27 cellular contexts compared by ENCODE assay signal in genomic region chr2:241399941-241400922, GRCh38. TPM values are rescaled to one million over a fixed set of nuclear protein-coding genes. Genes with fewer than 3 reads are reported as not detected.
DNase-seq lines count a peak whose midpoint lies in the region; ATAC-seq and TF ChIP-seq lines count a peak whose summit lies in the region.
"Had no signal": no experiment of that assay in that cellular context is flagged by ENCODE, and none has a peak within 500 bp of the region (broad histone marks: within the 10 kb centered on the region; RNA-seq: fewer than 3 reads in every experiment).

No MANE protein-coding gene starts in this region.

- peak; percentile 29 for ATAC-seq in Right ventricle myocardium superior (ENCODE audit: poor library complexity)
- peak; percentile 99 for ATAC-seq in mucosa of descending colon
- no peak for ATAC-seq in GM21576 (IDR thresholded peaks at IDR 0.05; ENCODE audit: unreplicated experiment)
- ATAC-seq: activated naive CD4-positive, alpha-beta T cell treated with anti-CD3 and anti-CD28 coated beads, Interleukin-2, amount 50 U/mL, for 72 hours; naive thymus-derived CD8-positive, alpha-beta T cell; stimulated activated naive B cell treated with anti-CD40 and anti-IgM and Interleukin-4, amounts not matched to agents 10 μg/mL and 1 μg/mL and 100 μg/mL, for 72 hours had no signal

- TF ChIP-seq CTCF in mucosa of descending colon (IDR thresholded peaks at IDR 0.05) (no peak), WERI-Rb-1 (IDR thresholded peaks at IDR 0.05; ENCODE audit: low read depth, low read length) (no peak)

- H3K4me1 ChIP-seq in mucosa of descending colon (ENCODE audit: low read depth): peaks cover 24% of the 10 kb centered on the region
- H3K4me1 ChIP-seq: BLaER1, testis had no signal

- no peak overlapping the region for H3K27ac ChIP-seq in WERI-Rb-1
- H3K27ac ChIP-seq: BLaER1, testis had no signal

- H3K9me3 ChIP-seq in mucosa of descending colon (no peaks in the 10 kb centered on the region), WERI-Rb-1 (ENCODE audit: severe bottlenecking) (no peaks in the 10 kb centered on the region)
- H3K9me3 ChIP-seq: BLaER1, SK-N-SH, testis had no signal

- intact Hi-C loops in Right ventricle myocardium superior (cut with DNase I): no loop called here
- intact Hi-C loops in cardiac septum (cut with DNase I): no loop called here
- intact Hi-C loops in mucosa of descending colon (cut with DNase I, micrococcal nuclease): no loop called here

- no peak overlapping the region for H3K4me3 ChIP-seq in mucosa of descending colon
- H3K4me3 ChIP-seq in WERI-Rb-1 (ENCODE audit: low read depth, low read length): no peak overlapping the region
- H3K4me3 ChIP-seq: BLaER1, testis had no signal

- no peaks in the 10 kb centered on the region for H3K36me3 ChIP-seq in mucosa of descending colon (ENCODE audit: low read depth)
- peaks cover 21% of the 10 kb centered on the region for H3K36me3 ChIP-seq in WERI-Rb-1

- H3K27me3 ChIP-seq in WERI-Rb-1 (ENCODE audit: insufficient read depth, low read depth, severe bottlenecking): no peaks in the 10 kb centered on the region
- H3K27me3 ChIP-seq: BLaER1, testis had no signal

- DNase-seq in Right ventricle myocardium superior (no peak), cardiac septum (ENCODE audit: low spot score) (no peak), cerebellar cortex (ENCODE audit: low spot score) (peak; percentile 81), mucosa of descending colon (peak in 2 of 3 donors; percentile 56 to 82), WERI-Rb-1 (no peak)
- no peak for DNase-seq in stimulated activated CD4-positive, alpha-beta T cell treated with anti-CD3 and anti-CD28 coated beads, Interleukin-4, amount 100 ng/mL, for 4 hours
- no peak for DNase-seq in activated naive CD4-positive, alpha-beta T cell treated with Interleukin-2 at 50 U/mL for 16 hours
- DNase-seq: activated B cell treated with CpG ODN at 0.5 μM for 24 hours; activated CD4-positive, alpha-beta T cell treated with anti-CD3 and anti-CD28 coated beads, Interleukin-2, amount 50 U/mL, for 48 hours; activated CD8-positive, alpha-beta memory T cell treated with anti-CD3 and anti-CD28 coated beads, Interleukin-2, amount 50 U/mL, for 4 hours; anterior cingulate cortex; COR-L47; HCEC 1CT; IMR-90; naive thymus-derived CD8-positive, alpha-beta T cell; NCI-H1092 treated with DMSO at 0.1 percent for 48 hours; NCI-H2107; occipital lobe; retina; RPMI8226; SK-N-SH; stimulated activated CD4-positive, alpha-beta T cell treated with anti-CD3 and anti-CD28 coated beads, Interleukin-2, amount 100 ng/mL, for 48 hours; stimulated activated naive B cell treated with anti-CD40 and anti-IgM and Interleukin-4, amounts not matched to agents 10 μg/mL and 1 μg/mL and 100 μg/mL, for 72 hours; testis had no signal

RNA-seq across cellular contexts. Expression of gene FARP2, which starts 44.1 kb away (rescaled TPM):
- total RNA-seq in Right ventricle myocardium superior (14.0 TPM), cardiac septum (24.4 TPM), mucosa of descending colon (100 to 1,000 TPM in 2 of 3 donors, 10 to 100 TPM in 1; 98.1 to 163 (median 109) TPM)

Comparison
In these comparisons a context has a peak if more than half of its experiments do, and no peak if none do; other contexts are left out.
1. DNase-seq: peak in cerebellar cortex (single experiment) and mucosa of descending colon (2 of 3); none in Right ventricle myocardium superior (single experiment), cardiac septum (single experiment), WERI-Rb-1 (single experiment), stimulated activated CD4-positive, alpha-beta T cell treated with anti-CD3 and anti-CD28 coated beads, Interleukin-4, amount 100 ng/mL, for 4 hours (0 of 2) and activated naive CD4-positive, alpha-beta T cell treated with Interleukin-2 at 50 U/mL for 16 hours (single experiment).